ENCODE assay signal across 25 cellular contexts in genomic region chr17:76217081-76217480, GRCh38.
"Had no signal": no experiment of that assay in that cellular context is flagged by ENCODE, and none has a peak within 500 bp of the region (broad histone marks: within the 10 kb centered on the region; RNA-seq: fewer than 3 reads in every experiment).

No MANE protein-coding gene starts in this region.

- DNase-seq: colonic mucosa; effector CD8-positive, alpha-beta T cell; endodermal cell; foreskin melanocyte; glutamatergic neuron; heart right ventricle; hippocampal formation; left ventricle myocardium superior; lower lobe of right lung; nephron progenitor cell; nucleus accumbens; sigmoid colon; stimulated activated CD4-positive, alpha-beta T cell treated with anti-CD3 and anti-CD28 coated beads, Interleukin-2, amount 100 ng/mL, for 48 hours; stimulated activated naive B cell treated with anti-CD40 and anti-IgM and Interleukin-4, amounts not matched to agents 10 μg/mL and 1 μg/mL and 100 μg/mL, for 72 hours; stimulated activated naive CD8-positive, alpha-beta T cell treated with anti-CD3 and anti-CD28 coated beads, Interleukin-15, amount 100 ng/mL, for 72 hours; transverse colon; upper lobe of right lung; uterus had no signal

- H3K9me3 Mint-ChIP-seq: dendritic cell treated with granulocyte-macrophage colony-stimulating factor and Interleukin-4, amounts not matched to agents 40 ng/mL and 50 ng/mL, for 4 days; endodermal cell; nephron progenitor cell had no signal

- H3K36me3 ChIP-seq: colonic mucosa, heart right ventricle, lower lobe of right lung, prostate gland, right atrium auricular region, sigmoid colon, suprapubic skin, transverse colon, upper lobe of right lung, uterus had no signal

- H3K9me3 ChIP-seq: colonic mucosa, heart right ventricle, lower lobe of right lung, prostate gland, right atrium auricular region, sigmoid colon, suprapubic skin, transverse colon, upper lobe of right lung, uterus had no signal

- H3K36me3 Mint-ChIP-seq: stimulated activated naive B cell treated with anti-CD40 and anti-IgM and Interleukin-4, amounts not matched to agents 10 μg/mL and 1 μg/mL and 100 μg/mL, for 72 hours had no signal

- FAIRE-seq: islet of Langerhans had no signal

- H3K4me1 ChIP-seq: colonic mucosa, heart right ventricle, lower lobe of right lung, prostate gland, right atrium auricular region, sigmoid colon, suprapubic skin, upper lobe of right lung, uterus had no signal

- H3K27me3 Mint-ChIP-seq: stimulated activated naive B cell treated with anti-CD40 and anti-IgM and Interleukin-4, amounts not matched to agents 10 μg/mL and 1 μg/mL and 100 μg/mL, for 72 hours; stimulated activated naive CD8-positive, alpha-beta T cell treated with anti-CD3 and anti-CD28 coated beads, Interleukin-15, amount 100 ng/mL, for 72 hours had no signal

- H3K27me3 ChIP-seq: colonic mucosa, heart right ventricle, right atrium auricular region, sigmoid colon, suprapubic skin, transverse colon, upper lobe of right lung, uterus had no signal

- H3K4me3 Mint-ChIP-seq: dendritic cell treated with granulocyte-macrophage colony-stimulating factor and Interleukin-4, amounts not matched to agents 40 ng/mL and 50 ng/mL, for 4 days; endodermal cell; nephron progenitor cell; stimulated activated naive B cell treated with anti-CD40 and anti-IgM and Interleukin-4, amounts not matched to agents 10 μg/mL and 1 μg/mL and 100 μg/mL, for 72 hours; stimulated activated naive CD8-positive, alpha-beta T cell treated with anti-CD3 and anti-CD28 coated beads, Interleukin-15, amount 100 ng/mL, for 72 hours had no signal

- H3K27ac Mint-ChIP-seq: dendritic cell treated with granulocyte-macrophage colony-stimulating factor and Interleukin-4, amounts not matched to agents 40 ng/mL and 50 ng/mL, for 4 days; endodermal cell; nephron progenitor cell; stimulated activated naive B cell treated with anti-CD40 and anti-IgM and Interleukin-4, amounts not matched to agents 10 μg/mL and 1 μg/mL and 100 μg/mL, for 72 hours; stimulated activated naive CD8-positive, alpha-beta T cell treated with anti-CD3 and anti-CD28 coated beads, Interleukin-15, amount 100 ng/mL, for 72 hours had no signal

- H3K4me3 ChIP-seq: colonic mucosa, heart right ventricle, lower lobe of right lung, prostate gland, right atrium auricular region, sigmoid colon, suprapubic skin, transverse colon, upper lobe of right lung, uterus had no signal

- H3K27ac ChIP-seq: colonic mucosa, epithelial cell of prostate, heart right ventricle, lower lobe of right lung, prostate gland, right atrium auricular region, sigmoid colon, suprapubic skin, transverse colon, upper lobe of right lung, uterus had no signal

- ATAC-seq: esophagus mucosa; heart right ventricle; left ventricle myocardium superior; lower lobe of right lung; stimulated activated naive B cell treated with anti-CD40 and anti-IgM and Interleukin-4, amounts not matched to agents 10 μg/mL and 1 μg/mL and 100 μg/mL, for 72 hours; stimulated activated naive CD8-positive, alpha-beta T cell treated with anti-CD3 and anti-CD28 coated beads, Interleukin-15, amount 100 ng/mL, for 72 hours; upper lobe of right lung had no signal
